9 cellular contexts compared by ENCODE assay signal in the genomic region with DNA sequence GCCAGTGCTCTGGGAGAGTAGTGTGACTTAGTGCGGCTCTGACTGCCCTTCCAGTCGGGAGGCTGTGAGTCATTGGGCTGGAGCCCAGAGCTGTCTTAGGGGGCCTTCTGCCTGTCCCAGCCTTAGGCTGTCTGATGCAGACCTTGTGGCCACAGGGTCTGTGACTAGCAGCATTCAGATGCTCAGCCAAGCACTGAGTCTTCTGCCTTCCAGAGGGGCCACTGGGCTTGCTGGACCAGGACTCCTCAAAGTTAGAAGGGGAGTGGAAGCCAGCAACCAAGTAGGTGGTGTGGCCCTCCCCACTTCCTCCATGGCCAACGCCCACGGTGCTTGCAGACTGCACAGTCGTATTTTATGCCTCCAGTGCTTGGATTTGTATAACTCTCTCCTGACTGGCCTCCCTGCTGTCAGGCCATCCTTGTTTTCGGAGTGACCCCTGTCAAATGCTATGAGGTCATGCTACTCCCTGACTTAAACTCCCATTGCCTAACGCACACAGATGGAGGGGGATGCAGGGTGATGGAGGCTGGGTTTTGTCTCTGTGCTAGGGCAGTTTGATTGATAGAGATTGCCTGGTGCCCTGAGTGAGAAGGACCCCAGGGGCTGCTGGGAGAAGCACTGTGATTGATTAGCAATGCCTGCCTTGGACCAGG.
DNase-seq lines count a peak whose midpoint lies in the region; ATAC-seq and TF ChIP-seq lines count a peak whose summit lies in the region.
"Had no signal": no experiment of that assay in that cellular context is flagged by ENCODE, and none has a peak within 500 bp of the region (broad histone marks: within the 10 kb centered on the region; RNA-seq: fewer than 3 reads in every experiment).

No MANE protein-coding gene starts in this region.

- H3K27ac Mint-ChIP-seq in nephron = peak overlapping the region; percentile 84 to 91 (median 88)
- H3K27ac Mint-ChIP-seq: CD4-positive, alpha-beta memory T cell had no signal

- no peaks in the 10 kb centered on the region for H3K27me3 Mint-ChIP-seq in nephron (ENCODE audit: low read depth)
- H3K27me3 Mint-ChIP-seq: CD4-positive, alpha-beta memory T cell had no signal

- no peak for TF ChIP-seq POLR2A in GM18505 (IDR thresholded peaks at IDR 0.05; ENCODE audit: borderline replicate concordance, extremely low read depth, insufficient read depth, insufficient read length)

- H3K9me3 Mint-ChIP-seq in nephron = no peaks in the 10 kb centered on the region

- H3K4me1 Mint-ChIP-seq in nephron = peaks cover 72% of the 10 kb centered on the region
- H3K4me1 Mint-ChIP-seq: CD4-positive, alpha-beta memory T cell had no signal

- peak overlapping the region in 2 of 3 experiments; percentile 29 to 56 for H3K4me3 Mint-ChIP-seq in nephron
- H3K4me3 Mint-ChIP-seq: CD4-positive, alpha-beta memory T cell had no signal

- H3K36me3 Mint-ChIP-seq in nephron (ENCODE audit: low read depth) = no peaks in the 10 kb centered on the region
- H3K36me3 Mint-ChIP-seq: CD4-positive, alpha-beta memory T cell had no signal

- DNase-seq in AG08396 (ENCODE audit: low spot score) (peak; percentile 92), NCI-H446 treated with DMSO at 0.1 percent for 48 hours (lab: John Stamatoyannopoulos, UW) (peak; percentile 4), fibroblast of gingiva (ENCODE audit: low read depth) (peak; percentile 64)
- DNase-seq: CD4-positive, alpha-beta memory T cell had no signal

- no peak for ATAC-seq in GM21367 (IDR thresholded peaks at IDR 0.05; ENCODE audit: unreplicated experiment)
- ATAC-seq in GM21447 (IDR thresholded peaks at IDR 0.05; ENCODE audit: unreplicated experiment) = no peak
- no peak for ATAC-seq in GM18505 (IDR thresholded peaks at IDR 0.05; ENCODE audit: unreplicated experiment)
- no peak for ATAC-seq in HG03378 (IDR thresholded peaks at IDR 0.05; ENCODE audit: unreplicated experiment)

- TF ChIP-seq CTCF in nephron (IDR thresholded peaks at IDR 0.05; ENCODE audit: unreplicated experiment in 3 of 3) = no peak

Comparison
In these comparisons a context has a peak if more than half of its experiments do, and no peak if none do; other contexts are left out.
1. DNase-seq: peak in every context shown above with its lines; median percentile 92 in AG08396; 64 in fibroblast of gingiva; 4 in NCI-H446 treated with DMSO at 0.1 percent for 48 hours.